7 cellular contexts compared by ENCODE assay signal in genomic region chr7:156892086-156892800, GRCh38. TPM values are rescaled to one million over a fixed set of nuclear protein-coding genes. Genes with fewer than 3 reads are reported as not detected.
A peak's percentile ranks its signal among the peaks of the same experiment; 100 is the strongest.
DNase-seq lines count a peak whose midpoint lies in the region; ATAC-seq and TF ChIP-seq lines count a peak whose summit lies in the region.

No MANE protein-coding gene starts in this region.

- no peak for TF ChIP-seq POLR2A in erythroblast (IDR thresholded peaks at IDR 0.05; ENCODE audit: low read length)

- ATAC-seq in GM18519 (IDR thresholded peaks at IDR 0.05; ENCODE audit: low FRiP score, unreplicated experiment) = peak; percentile 26
- ATAC-seq in HG02852 (IDR thresholded peaks at IDR 0.05; ENCODE audit: unreplicated experiment) = peak; percentile 29
- peak; percentile 37 to 51 for ATAC-seq in naive thymus-derived CD8-positive, alpha-beta T cell

- POLR2A ChIA-PET in naive thymus-derived CD8-positive, alpha-beta T cell (lab: Charles Lee) = interaction anchor here (0.9 to 2.1 kb wide), 3 partner anchors 12 to 58 kb away, joined by 4 to 44 read pairs (median 15); partner anchors contain the start of gene NOM1

- peak overlapping the region; percentile 80 to 96 (median 90) for H3K27ac Mint-ChIP-seq in naive thymus-derived CD8-positive, alpha-beta T cell

- peaks cover 0 to 16% (median 5%) of the 10 kb centered on the region in 3 donors for H3K36me3 Mint-ChIP-seq in naive thymus-derived CD8-positive, alpha-beta T cell

- H3K4me3 Mint-ChIP-seq in naive thymus-derived CD8-positive, alpha-beta T cell = peak overlapping the region; percentile 83 to 95 (median 90)

- no peaks in the 10 kb centered on the region for H3K27me3 Mint-ChIP-seq in naive thymus-derived CD8-positive, alpha-beta T cell

- DNase-seq in NCI-H510A (lab: John Stamatoyannopoulos, UW) (peak; percentile 51), erythroblast (lab: John Stamatoyannopoulos, UW) (peak; percentile 79 to 85)
- peak; percentile 61 for DNase-seq in activated CD8-positive, alpha-beta memory T cell treated with anti-CD3 and anti-CD28 coated beads, Interleukin-2, amount 50 U/mL, for 4 hours
- DNase-seq in naive thymus-derived CD8-positive, alpha-beta T cell = peak; percentile 56 to 91 (median 68)
- DNase-seq in stimulated activated naive CD4-positive, alpha-beta T cell (lab: John Stamatoyannopoulos, UW) = peak; percentile 48 to 77 (median 70)

- peaks cover 19 to 63% (median 54%) of the 10 kb centered on the region in 4 donors for H3K4me1 Mint-ChIP-seq in naive thymus-derived CD8-positive, alpha-beta T cell

- no peaks in the 10 kb centered on the region for H3K9me3 Mint-ChIP-seq in naive thymus-derived CD8-positive, alpha-beta T cell

RNA-seq across cellular contexts. Expression of gene LMBR1, which starts 0.7 kb away (rescaled TPM):
- total RNA-seq in naive thymus-derived CD8-positive, alpha-beta T cell = 100 to 1,000 TPM; 136 to 157 TPM
- polyA plus RNA-seq in naive thymus-derived CD8-positive, alpha-beta T cell = 10 to 100 TPM; 41.9 to 45.9 (median 44.3) TPM

RNA-seq across cellular contexts. Expression of gene NOM1, which starts 57.3 kb away (rescaled TPM):
- 10 to 100 TPM; 36.8 to 40.1 TPM for total RNA-seq in naive thymus-derived CD8-positive, alpha-beta T cell
- polyA plus RNA-seq in naive thymus-derived CD8-positive, alpha-beta T cell = 1 to 10 TPM; 2.2 to 7.2 (median 6.6) TPM

Comparison
In these comparisons a context has a peak if more than half of its experiments do, and no peak if none do; other contexts are left out.
1. Peak in every context shown above with its lines: DNase-seq and ATAC-seq.